ENCODE assay signal across 25 cellular contexts in the genomic region with DNA sequence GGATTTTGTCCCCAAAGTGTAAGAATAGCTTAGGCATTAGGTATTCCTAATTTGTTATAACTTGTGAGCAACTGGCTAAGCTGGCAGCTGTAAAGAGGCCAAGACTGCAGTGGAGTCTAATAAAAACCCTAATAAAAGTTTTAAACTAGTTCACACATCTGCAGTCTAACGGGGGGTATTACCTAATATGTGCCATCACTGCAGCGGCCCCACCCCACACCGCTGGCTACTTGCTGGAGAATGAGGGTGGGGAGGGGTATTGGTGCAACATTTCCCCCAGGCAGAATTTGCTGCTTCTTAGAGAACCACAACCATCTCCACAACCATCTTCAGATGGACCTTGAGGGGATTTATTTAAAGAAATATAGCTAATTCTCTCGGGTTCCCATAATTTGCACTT.
"Had no signal": no experiment of that assay in that cellular context is flagged by ENCODE, and none has a peak within 500 bp of the region (broad histone marks: within the 10 kb centered on the region; RNA-seq: fewer than 3 reads in every experiment).

No MANE protein-coding gene starts in this region.

- H3K36me3 ChIP-seq: left lung, lower lobe of right lung, neutrophil, right atrium auricular region, suprapubic skin, thoracic aorta, tibial artery, upper lobe of right lung had no signal

- H3K9me3 ChIP-seq: left lung, lower lobe of right lung, neutrophil, right atrium auricular region, suprapubic skin, thoracic aorta, tibial artery, upper lobe of right lung had no signal

- H3K4me3 ChIP-seq: left lung, lower lobe of right lung, right atrium auricular region, skin epidermis, suprapubic skin, thoracic aorta, tibial artery, upper lobe of right lung had no signal

- H3K9ac ChIP-seq: parathyroid adenoma had no signal

- DNase-seq: hypothalamus; immature natural killer cell; kidney; left colon; left lung; lower lobe of right lung; mammary epithelial cell; mesenchymal stem cell; naive thymus-derived CD8-positive, alpha-beta T cell; occipital lobe; stimulated activated CD4-positive, alpha-beta T cell treated with anti-CD3 and anti-CD28 coated beads, Interleukin-12 subunit alpha, Interleukin-12 subunit beta, amount 100 ng/mL, for 4 hours; stimulated activated CD4-positive, alpha-beta T cell treated with anti-CD3 and anti-CD28 coated beads, Interleukin-15, amount 100 ng/mL, for 24 hours; stimulated activated CD4-positive, alpha-beta T cell treated with anti-CD3 and anti-CD28 coated beads, Interleukin-2, amount 100 ng/mL, for 24 hours; stimulated activated CD4-positive, alpha-beta T cell treated with anti-CD3 and anti-CD28 coated beads, Interleukin-4, amount 100 ng/mL, for 1 hour; stimulated activated naive B cell treated with anti-CD40 and anti-IgM and Interleukin-4, amounts not matched to agents 10 μg/mL and 1 μg/mL and 100 μg/mL, for 72 hours; stimulated activated naive CD8-positive, alpha-beta T cell treated with anti-CD3 and anti-CD28 coated beads, Interleukin-15, Interleukin-2, amounts not matched to agents 100 U/mL and 50 U/mL, for 24 hours; tibial artery; upper lobe of right lung had no signal

- ATAC-seq: left colon; left lung; lower lobe of right lung; naive thymus-derived CD8-positive, alpha-beta T cell; sciatic nerve; stimulated activated naive B cell treated with anti-CD40 and anti-IgM and Interleukin-4, amounts not matched to agents 10 μg/mL and 1 μg/mL and 100 μg/mL, for 72 hours; stimulated activated naive CD8-positive, alpha-beta T cell treated with anti-CD3 and anti-CD28 coated beads, Interleukin-15, Interleukin-2, amounts not matched to agents 100 U/mL and 50 U/mL, for 24 hours; upper lobe of right lung had no signal

- H2AFZ ChIP-seq: parathyroid adenoma had no signal

- H3K27me3 ChIP-seq: left lung, neutrophil, right atrium auricular region, suprapubic skin, tibial artery, upper lobe of right lung had no signal

- H3K27ac ChIP-seq: left lung, lower lobe of right lung, neutrophil, parathyroid adenoma, right atrium auricular region, skin epidermis, suprapubic skin, thoracic aorta, tibial artery, upper lobe of right lung had no signal

- H3K79me2 ChIP-seq: parathyroid adenoma had no signal

- H3K4me1 ChIP-seq: left lung, lower lobe of right lung, parathyroid adenoma, right atrium auricular region, suprapubic skin, tibial artery, upper lobe of right lung had no signal
